ENCODE assay signal across 14 cellular contexts in the genomic region with DNA sequence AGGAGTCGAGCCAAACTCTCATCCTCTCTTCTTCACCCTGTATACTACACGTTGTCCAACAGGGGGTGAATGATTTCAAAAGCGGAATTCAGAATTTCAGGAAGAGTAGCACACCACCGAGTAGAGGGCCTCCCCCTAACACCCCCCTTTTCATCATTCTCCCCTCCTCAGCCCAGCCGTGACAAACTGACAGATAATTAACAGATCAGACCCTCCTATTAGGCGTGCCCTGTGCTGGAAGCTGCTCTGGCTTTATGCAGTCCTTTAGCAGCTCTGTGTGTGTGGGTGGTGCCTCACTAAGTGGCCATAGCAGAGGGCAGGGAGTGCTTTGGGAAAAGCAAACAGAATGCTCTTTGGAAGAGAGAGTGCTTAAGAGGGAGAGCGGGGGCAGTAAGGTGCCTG. TPM values are rescaled to one million over a fixed set of nuclear protein-coding genes. Genes with fewer than 3 reads are reported as not detected.
DNase-seq lines count a peak whose midpoint lies in the region; ATAC-seq and TF ChIP-seq lines count a peak whose summit lies in the region.
"Had no signal": no experiment of that assay in that cellular context is flagged by ENCODE, and none has a peak within 500 bp of the region (broad histone marks: within the 10 kb centered on the region; RNA-seq: fewer than 3 reads in every experiment).

No MANE protein-coding gene starts in this region.

- peaks cover 18% of the 10 kb centered on the region for H3F3A ChIP-seq in neural progenitor cell (ENCODE audit: low read depth)

- H2AFZ ChIP-seq in neural progenitor cell (replicated peaks) = no peak overlapping the region

- peak overlapping the region; percentile 70 for H3K4me2 ChIP-seq in neural progenitor cell

- no peaks in the 10 kb centered on the region for H3K27me3 ChIP-seq in neural progenitor cell
- H3K27me3 ChIP-seq: MG63 had no signal

- no peak overlapping the region for H3K27ac Mint-ChIP-seq in neural progenitor cell
- H3K27ac Mint-ChIP-seq: activated CD8-positive, alpha-beta T cell treated with anti-CD3 and anti-CD28 coated beads for 36 hours had no signal

- H3K4me3 ChIP-seq in epithelial cell of proximal tubule (ENCODE audit: low read depth, low read length) = no peak overlapping the region
- H3K4me3 ChIP-seq in neural progenitor cell = peak overlapping the region; percentile 6
- H3K4me3 ChIP-seq: MG63, thoracic aorta had no signal

- H3K4me1 ChIP-seq in neural progenitor cell = peaks cover 37% of the 10 kb centered on the region

- peaks cover 58% of the 10 kb centered on the region for H3K4me1 Mint-ChIP-seq in neural progenitor cell

- H3K36me3 ChIP-seq in neural progenitor cell = no peaks in the 10 kb centered on the region
- H3K36me3 ChIP-seq: thoracic aorta had no signal

- ATAC-seq in GM18861 (IDR thresholded peaks at IDR 0.05; ENCODE audit: unreplicated experiment) = no peak
- ATAC-seq: activated CD8-positive, alpha-beta T cell treated with anti-CD3 and anti-CD28 coated beads for 36 hours had no signal

- no peaks in the 10 kb centered on the region for H3K36me3 Mint-ChIP-seq in neural progenitor cell

- H3K9me3 Mint-ChIP-seq in neural progenitor cell = no peaks in the 10 kb centered on the region
- H3K9me3 Mint-ChIP-seq: activated CD8-positive, alpha-beta T cell treated with anti-CD3 and anti-CD28 coated beads for 36 hours had no signal

- peaks cover 89% of the 10 kb centered on the region for H4K20me1 ChIP-seq in neural progenitor cell (ENCODE audit: low read depth)

- no peaks in the 10 kb centered on the region for H3K9me3 ChIP-seq in neural progenitor cell (ENCODE audit: low read depth)
- H3K9me3 ChIP-seq: MG63, thoracic aorta had no signal

- TF ChIP-seq CTCF in epithelial cell of proximal tubule (conservative IDR thresholded peaks at IDR 0.05; ENCODE audit: low read depth, low read length) = peak; percentile 21
- TF ChIP-seq CTCF in neural progenitor cell (IDR thresholded peaks at IDR 0.05) = peak; percentile 33

- no peak overlapping the region for H3K4me3 Mint-ChIP-seq in neural progenitor cell
- H3K4me3 Mint-ChIP-seq: activated CD8-positive, alpha-beta T cell treated with anti-CD3 and anti-CD28 coated beads for 36 hours; CD4-positive, alpha-beta memory T cell had no signal

- H3K27ac ChIP-seq in neural progenitor cell = no peak overlapping the region
- H3K27ac ChIP-seq: thoracic aorta had no signal

- H3K9ac ChIP-seq in neural progenitor cell = no peak overlapping the region

- peak; percentile 87 for DNase-seq in DMS79 (lab: John Stamatoyannopoulos, UW)
- peak; percentile 82 for DNase-seq in NCI-H2227 (lab: John Stamatoyannopoulos, UW; ENCODE audit: unreplicated experiment)
- DNase-seq in epithelial cell of proximal tubule (ENCODE audit: low read depth) = no peak
- peak; percentile 72 for DNase-seq in neural progenitor cell (ENCODE audit: low spot score)
- DNase-seq in iPS-NIHi11 (ENCODE audit: low spot score) = no peak
- no peak for DNase-seq in D341Med (ENCODE audit: low spot score)
- DNase-seq in activated gamma-delta T cell (lab: John Stamatoyannopoulos, UW) = no peak
- DNase-seq: activated CD8-positive, alpha-beta T cell treated with anti-CD3 and anti-CD28 coated beads for 36 hours; amniotic stem cell; CD4-positive, alpha-beta memory T cell; MG63; stimulated activated CD4-positive, alpha-beta T cell treated with anti-CD3 and anti-CD28 coated beads, Interleukin-1b, Interleukin-23, amount 100 ng/mL, for 48 hours had no signal

- peaks cover 2% of the 10 kb centered on the region for H3K27me3 Mint-ChIP-seq in neural progenitor cell (ENCODE audit: insufficient read depth, low read depth)
- H3K27me3 Mint-ChIP-seq: activated CD8-positive, alpha-beta T cell treated with anti-CD3 and anti-CD28 coated beads for 36 hours; CD4-positive, alpha-beta memory T cell had no signal

- H3K79me2 ChIP-seq in neural progenitor cell (ENCODE audit: low read depth) = peaks cover 81% of the 10 kb centered on the region

RNA-seq across cellular contexts. Expression of gene PEX14, which starts 44.3 kb away (rescaled TPM):
- total RNA-seq in epithelial cell of proximal tubule (19.2 and 22.2 TPM in 2 replicates), neural progenitor cell (ENCODE audit: low replicate concordance) (9.3 and 21.3 TPM in 2 replicates)

RNA-seq across cellular contexts. Expression of gene DFFA, which starts 46.7 kb away (rescaled TPM):
- total RNA-seq in epithelial cell of proximal tubule (49.5 and 55.4 TPM in 2 replicates), neural progenitor cell (ENCODE audit: low replicate concordance) (57.6 and 58.5 TPM in 2 replicates)

Comparison
In these comparisons a context has a peak if more than half of its experiments do, and no peak if none do; other contexts are left out.
1. DNase-seq: peak in DMS79 (single experiment), NCI-H2227 (single experiment) and neural progenitor cell (single experiment); none in epithelial cell of proximal tubule (single experiment), iPS-NIHi11 (single experiment), D341Med (single experiment) and activated gamma-delta T cell (single experiment).